ENCODE assay signal across 18 cellular contexts in genomic region chr11:59544869-59545178, GRCh38. TPM values are rescaled to one million over a fixed set of nuclear protein-coding genes. Genes with fewer than 3 reads are reported as not detected.
"Had no signal": no experiment of that assay in that cellular context is flagged by ENCODE, and none has a peak within 500 bp of the region (broad histone marks: within the 10 kb centered on the region; RNA-seq: fewer than 3 reads in every experiment).

No MANE protein-coding gene starts in this region.

- DNase-seq: activated CD8-positive, alpha-beta memory T cell treated with anti-CD3 and anti-CD28 coated beads, Interleukin-2, amount 50 U/mL, for 4 hours; activated CD8-positive, alpha-beta T cell treated with anti-CD3 and anti-CD28 coated beads for 36 hours; activated naive CD4-positive, alpha-beta T cell; activated T-cell treated with anti-CD3 and anti-CD28 coated beads, Interleukin-2, amount 50 U/mL, for 72 hours; caudate nucleus; cortex of kidney; effector memory CD4-positive, alpha-beta T cell; midbrain; posterior cingulate gyrus had no signal

- FAIRE-seq: urothelium cell line had no signal

- H3K79me2 ChIP-seq: hepatocyte had no signal

- H3K27ac Mint-ChIP-seq: activated CD8-positive, alpha-beta T cell treated with anti-CD3 and anti-CD28 coated beads for 36 hours; activated T-cell treated with anti-CD3 and anti-CD28 coated beads, Interleukin-2, amount 50 U/mL, for 72 hours had no signal

- H3K4me2 ChIP-seq: hepatocyte had no signal

- H3K27me3 ChIP-seq: hepatocyte had no signal

- H3K4me3 Mint-ChIP-seq: activated CD8-positive, alpha-beta T cell treated with anti-CD3 and anti-CD28 coated beads for 36 hours; activated T-cell treated with anti-CD3 and anti-CD28 coated beads, Interleukin-2, amount 50 U/mL, for 72 hours had no signal

- H3K27me3 Mint-ChIP-seq: activated CD8-positive, alpha-beta T cell treated with anti-CD3 and anti-CD28 coated beads for 36 hours had no signal

- H2AFZ ChIP-seq: hepatocyte had no signal

- H3K4me3 ChIP-seq: hepatocyte had no signal

- H3K27ac ChIP-seq: epithelial cell of prostate, hepatocyte, VCaP had no signal

- H3K9me3 Mint-ChIP-seq: activated CD8-positive, alpha-beta T cell treated with anti-CD3 and anti-CD28 coated beads for 36 hours had no signal

RNA-seq across cellular contexts. Expression of gene OR4D9, which starts 33.5 kb away (rescaled TPM):
- total RNA-seq: activated CD8-positive, alpha-beta T cell treated with anti-CD3 and anti-CD28 coated beads for 36 hours; activated T-cell treated with anti-CD3 and anti-CD28 coated beads, Interleukin-2, amount 50 U/mL, for 72 hours; hepatocyte; lower leg skin; skeletal muscle tissue; T-helper 2 cell treated with Interferon-gamma antibody and Interleukin-4, amounts not matched to agents 100 ng/mL and 5 ng/mL, for 36 hours had no signal
- polyA plus RNA-seq: hepatocyte had no signal

RNA-seq across cellular contexts. Expression of gene OR4D11, which starts 41.4 kb away (rescaled TPM):
- total RNA-seq: activated CD8-positive, alpha-beta T cell treated with anti-CD3 and anti-CD28 coated beads for 36 hours; activated T-cell treated with anti-CD3 and anti-CD28 coated beads, Interleukin-2, amount 50 U/mL, for 72 hours; hepatocyte; lower leg skin; skeletal muscle tissue; T-helper 2 cell treated with Interferon-gamma antibody and Interleukin-4, amounts not matched to agents 100 ng/mL and 5 ng/mL, for 36 hours had no signal
- polyA plus RNA-seq: adipose tissue, hepatocyte, thymus had no signal
